8 cellular contexts compared by ENCODE assay signal in the genomic region with DNA sequence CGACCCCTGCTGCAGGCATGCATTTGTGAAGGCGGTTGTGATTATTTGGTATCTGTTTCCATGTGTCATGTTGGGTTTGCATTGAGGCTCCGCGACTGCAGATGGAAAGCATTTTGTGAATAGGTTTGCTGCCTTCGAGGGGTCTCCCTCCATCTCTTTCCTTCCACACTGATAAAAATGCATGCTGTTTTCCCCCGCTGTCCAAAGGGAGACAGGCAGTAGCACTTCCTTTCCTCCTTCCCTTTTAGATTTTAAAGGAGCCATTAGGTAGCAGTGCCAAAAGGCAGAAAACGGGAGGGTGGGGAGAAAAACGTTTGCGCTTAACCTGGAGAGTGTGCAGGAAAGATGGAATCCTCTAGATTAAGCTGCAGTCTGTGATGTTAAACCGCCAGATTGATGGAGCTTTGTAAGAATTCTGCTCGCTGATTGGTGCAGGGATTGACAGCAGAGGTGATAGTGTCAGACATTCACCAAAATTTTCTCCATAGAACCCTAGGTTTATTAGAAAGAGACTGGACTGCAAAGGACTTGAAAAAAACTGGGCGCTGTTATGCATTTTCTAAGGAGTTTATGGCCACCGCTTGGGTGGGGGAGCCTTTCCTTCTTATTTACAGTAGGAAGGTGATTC. TPM values are rescaled to one million over a fixed set of nuclear protein-coding genes. Genes with fewer than 3 reads are reported as not detected.
DNase-seq lines count a peak whose midpoint lies in the region; TF ChIP-seq lines count a peak whose summit lies in the region.

No MANE protein-coding gene starts in this region.

- H3K27me3 ChIP-seq in DOHH2 (ENCODE audit: control insufficient read depth, low read length): no peaks in the 10 kb centered on the region
- H3K27me3 ChIP-seq in cardiac muscle cell: no peaks in the 10 kb centered on the region
- H3K27me3 ChIP-seq in prostate gland (replicated peaks; ENCODE audit: insufficient read depth): no peaks in the 10 kb centered on the region

- H3F3A ChIP-seq in DOHH2 (ENCODE audit: control insufficient read depth, insufficient read depth): peaks cover 13% of the 10 kb centered on the region; the same call in 1 of the 2 replicates

- intact Hi-C loops in activated T-helper 1 cell treated with anti-CD3 and anti-CD28 coated beads, Interleukin-12 subunit alpha, Interleukin-12 subunit beta, Interleukin-2, Interleukin-4 antibody, amounts not matched to agents 30 ng/mL and 10 ng/mL and 1 ng/mL, durations not matched to agents 14 hours and 24 hours and 36 hours (cut with micrococcal nuclease): loop anchor here (1.0 to 10.0 kb wide), 14 partner anchors 8 to 1087 kb away; a partner anchor contains a TSS
- intact Hi-C loops in prostate gland (cut with DNase I): loop anchor here (5.0 kb wide), 1 partner anchor 70 kb away; no protein-coding TSS in a partner anchor

- H3K9me2 ChIP-seq in DOHH2 (replicated peaks; ENCODE audit: control insufficient read depth, low read length): no peaks in the 10 kb centered on the region

- 3% methylated on average over 13 of the region's 13 CpGs for WGBS in prostate gland

- H3K9me3 ChIP-seq in DOHH2 (ENCODE audit: control insufficient read depth, insufficient read depth, low read length) (peaks cover 10% of the 10 kb centered on the region; the same call in 1 of the 2 replicates), cardiac muscle cell (ENCODE audit: low read depth) (no peaks in the 10 kb centered on the region), prostate gland (no peaks in the 10 kb centered on the region)

- no peaks in the 10 kb centered on the region for H3K27me3 Mint-ChIP-seq in activated T-helper 1 cell treated with anti-CD3 and anti-CD28 coated beads, Interleukin-12 subunit alpha, Interleukin-12 subunit beta, Interleukin-2, Interleukin-4 antibody, amounts not matched to agents 30 ng/mL and 10 ng/mL and 1 ng/mL, durations not matched to agents 14 hours and 24 hours and 36 hours (ENCODE audit: insufficient read depth)

- TF ChIP-seq POLR2A in NB4 (IDR thresholded peaks at IDR 0.05; ENCODE audit: extremely low read depth, insufficient read length): no peak
- TF ChIP-seq POLR2A in prostate gland (IDR thresholded peaks at IDR 0.05): no peak

- peaks cover 64% of the 10 kb centered on the region for H3K4me1 Mint-ChIP-seq in activated T-helper 1 cell treated with anti-CD3 and anti-CD28 coated beads, Interleukin-12 subunit alpha, Interleukin-12 subunit beta, Interleukin-2, Interleukin-4 antibody, amounts not matched to agents 30 ng/mL and 10 ng/mL and 1 ng/mL, durations not matched to agents 14 hours and 24 hours and 36 hours (ENCODE audit: low read depth)

- peaks cover 82% of the 10 kb centered on the region for H3K4me1 ChIP-seq in DOHH2 (ENCODE audit: control insufficient read depth, low read length)
- H3K4me1 ChIP-seq in cardiac muscle cell (ENCODE audit: low read depth): peaks cover 30% of the 10 kb centered on the region
- H3K4me1 ChIP-seq in prostate gland (replicated peaks): no peaks in the 10 kb centered on the region

- H3K4me2 ChIP-seq in DOHH2 (ENCODE audit: low read length): peak overlapping the region; percentile 96

- H3K9me3 Mint-ChIP-seq in activated T-helper 1 cell treated with anti-CD3 and anti-CD28 coated beads, Interleukin-12 subunit alpha, Interleukin-12 subunit beta, Interleukin-2, Interleukin-4 antibody, amounts not matched to agents 30 ng/mL and 10 ng/mL and 1 ng/mL, durations not matched to agents 14 hours and 24 hours and 36 hours: no peaks in the 10 kb centered on the region

- H3K36me3 ChIP-seq in DOHH2 (ENCODE audit: control insufficient read depth, low read length): peaks cover 13% of the 10 kb centered on the region
- H3K36me3 ChIP-seq in cardiac muscle cell: no peaks in the 10 kb centered on the region
- H3K36me3 ChIP-seq in prostate gland: no peaks in the 10 kb centered on the region

- peak overlapping the region; percentile 95 for H3K4me3 ChIP-seq in DOHH2 (ENCODE audit: low read length)
- peak overlapping the region; percentile 90 for H3K4me3 ChIP-seq in NB4 (ENCODE audit: low read depth, low read length)
- peak overlapping the region; percentile 65 for H3K4me3 ChIP-seq in cardiac muscle cell
- H3K4me3 ChIP-seq in prostate gland: peak overlapping the region; percentile 65 to 68

- peak overlapping the region; percentile 80 for H3K27ac ChIP-seq in DOHH2 (ENCODE audit: low read depth, low read length)
- H3K27ac ChIP-seq in cardiac muscle cell: peak overlapping the region; percentile 86
- H3K27ac ChIP-seq in prostate gland: peak overlapping the region; percentile 76

- peaks cover 5% of the 10 kb centered on the region; the same call in 1 of the 2 replicates for H4K20me1 ChIP-seq in DOHH2 (ENCODE audit: control insufficient read depth, insufficient read depth, low read depth, low read length)

- peaks cover 8% of the 10 kb centered on the region for H3K36me3 Mint-ChIP-seq in activated T-helper 1 cell treated with anti-CD3 and anti-CD28 coated beads, Interleukin-12 subunit alpha, Interleukin-12 subunit beta, Interleukin-2, Interleukin-4 antibody, amounts not matched to agents 30 ng/mL and 10 ng/mL and 1 ng/mL, durations not matched to agents 14 hours and 24 hours and 36 hours (ENCODE audit: low read depth)

- no peak for DNase-seq in NB4 (ENCODE audit: low read depth)
- DNase-seq in activated T-helper 1 cell treated with anti-CD3 and anti-CD28 coated beads, Interleukin-12 subunit alpha, Interleukin-12 subunit beta, Interleukin-2, Interleukin-4 antibody, amounts not matched to agents 30 ng/mL and 10 ng/mL and 1 ng/mL, durations not matched to agents 14 hours and 24 hours and 36 hours (ENCODE audit: low spot score): no peak
- peak; percentile 20 to 27 for DNase-seq in cardiac muscle cell (ENCODE audit: low read depth in 1 of 2, low spot score in 1 of 2)
- no peak for DNase-seq in prostate gland (ENCODE audit: low spot score)
- DNase-seq in SKM-1 treated with dmso at 0.1 percent for 144 hours (lab: John Stamatoyannopoulos, UW; ENCODE audit: unreplicated experiment): no peak
- DNase-seq in NCI-H446 treated with DMSO at 0.1 percent for 48 hours (lab: John Stamatoyannopoulos, UW): no peak
- no peak for DNase-seq in GM19240 (ENCODE audit: insufficient read length, low spot score)

- peak; percentile 8 for TF ChIP-seq CTCF in DOHH2 (IDR thresholded peaks at IDR 0.05; ENCODE audit: low read depth, low read length, poor library complexity, severe bottlenecking)
- no peak for TF ChIP-seq CTCF in NB4 (IDR thresholded peaks at IDR 0.05; ENCODE audit: low read depth, low read length)
- no peak for TF ChIP-seq CTCF in cardiac muscle cell (IDR thresholded peaks at IDR 0.05; ENCODE audit: low read depth, low read length)
- no peak for TF ChIP-seq CTCF in prostate gland (IDR thresholded peaks at IDR 0.05)

- peak overlapping the region; percentile 99 for H3K27ac Mint-ChIP-seq in activated T-helper 1 cell treated with anti-CD3 and anti-CD28 coated beads, Interleukin-12 subunit alpha, Interleukin-12 subunit beta, Interleukin-2, Interleukin-4 antibody, amounts not matched to agents 30 ng/mL and 10 ng/mL and 1 ng/mL, durations not matched to agents 14 hours and 24 hours and 36 hours

- peak overlapping the region; percentile 96 for H3K4me3 Mint-ChIP-seq in activated T-helper 1 cell treated with anti-CD3 and anti-CD28 coated beads, Interleukin-12 subunit alpha, Interleukin-12 subunit beta, Interleukin-2, Interleukin-4 antibody, amounts not matched to agents 30 ng/mL and 10 ng/mL and 1 ng/mL, durations not matched to agents 14 hours and 24 hours and 36 hours

- H3K79me2 ChIP-seq in DOHH2 (ENCODE audit: control insufficient read depth, low read length): peaks cover 56% of the 10 kb centered on the region

RNA-seq across cellular contexts. Expression of a gene that starts 0.7 kb away (rescaled TPM):
- 50.7 TPM in 2 replicates for total RNA-seq in activated T-helper 1 cell treated with anti-CD3 and anti-CD28 coated beads, Interleukin-12 subunit alpha, Interleukin-12 subunit beta, Interleukin-2, Interleukin-4 antibody, amounts not matched to agents 30 ng/mL and 10 ng/mL and 1 ng/mL, durations not matched to agents 14 hours and 24 hours and 36 hours
- total RNA-seq in cardiac muscle cell: 20.3 and 22.3 TPM in 2 replicates
- polyA plus RNA-seq in cardiac muscle cell: 31.0 and 31.9 TPM in 2 replicates
- 10 to 100 TPM; 16.1 to 17.2 TPM for total RNA-seq in prostate gland

Comparison
In these comparisons a context has a peak if more than half of its experiments do, and no peak if none do; other contexts are left out.
1. DNase-seq: peak in cardiac muscle cell (2 of 2); none in NB4 (single experiment), activated T-helper 1 cell treated with anti-CD3 and anti-CD28 coated beads, Interleukin-12 subunit alpha, Interleukin-12 subunit beta, Interleukin-2, Interleukin-4 antibody, amounts not matched to agents 30 ng/mL and 10 ng/mL and 1 ng/mL, durations not matched to agents 14 hours and 24 hours and 36 hours (single experiment), prostate gland (single experiment), SKM-1 treated with dmso at 0.1 percent for 144 hours (single experiment), NCI-H446 treated with DMSO at 0.1 percent for 48 hours (single experiment) and GM19240 (single experiment).
2. Peak in every context shown above with its lines, with median percentiles within 50 percentile points of each other: H3K27ac ChIP-seq and H3K4me3 ChIP-seq.